In the genomic region with DNA sequence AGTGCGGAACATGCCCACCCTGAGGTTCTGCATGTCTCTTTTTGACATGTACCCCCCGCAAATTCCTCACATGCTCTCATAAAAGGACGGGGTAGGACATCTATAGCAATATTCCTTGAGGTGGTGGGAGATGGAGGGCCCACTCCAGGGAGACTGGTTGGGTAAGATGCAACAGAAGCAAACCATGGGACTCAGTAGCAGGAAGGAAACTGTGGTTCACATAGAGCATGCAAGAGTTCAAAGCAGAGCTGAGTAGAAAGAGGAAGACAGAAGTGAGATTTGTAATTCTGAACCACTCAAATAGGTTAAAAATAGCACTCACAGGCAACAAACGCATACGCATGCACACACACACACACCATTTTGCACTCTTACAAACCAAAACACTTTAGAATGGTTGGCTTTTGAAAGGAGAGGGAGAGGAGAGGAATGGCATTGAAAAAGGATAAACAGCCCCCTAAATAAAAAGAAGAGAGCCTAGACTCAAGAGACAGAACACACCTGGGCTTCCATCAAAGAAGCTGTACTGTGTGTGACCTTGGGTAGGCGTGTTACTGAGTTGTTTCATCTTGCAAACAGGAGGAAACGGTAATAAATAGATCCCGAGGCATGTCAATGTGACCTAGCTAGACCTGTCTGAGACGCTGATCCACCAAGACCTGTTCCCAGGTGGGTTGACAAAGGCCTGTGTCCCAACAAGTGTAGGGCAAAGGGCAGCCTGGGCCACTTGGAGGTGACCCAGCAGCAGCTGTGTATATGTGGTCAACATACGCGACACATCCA, we compare ENCODE assay signal across 8 cellular contexts.
DNase-seq lines count a peak whose midpoint lies in the region; ATAC-seq and TF ChIP-seq lines count a peak whose summit lies in the region.

No MANE protein-coding gene starts in this region.

- intact Hi-C loops in posterior vena cava (cut with DNase I) (no loop called here), PC-9 (cut with micrococcal nuclease; ENCODE audit: unreplicated experiment) (no loop called here)

- H4K20me1 ChIP-seq in SU-DHL-6 (ENCODE audit: low read depth, low read length) = no peaks in the 10 kb centered on the region
- no peaks in the 10 kb centered on the region for H4K20me1 ChIP-seq in neural progenitor cell (ENCODE audit: low read depth)
- no peaks in the 10 kb centered on the region for H4K20me1 ChIP-seq in PC-9 (ENCODE audit: insufficient read depth)

- no peaks in the 10 kb centered on the region for H3K36me3 ChIP-seq in SU-DHL-6 (ENCODE audit: low read length)
- no peaks in the 10 kb centered on the region for H3K36me3 ChIP-seq in neural progenitor cell
- no peaks in the 10 kb centered on the region for H3K36me3 ChIP-seq in PC-9 (ENCODE audit: low read depth)

- no TSS peak for BruUV-seq in PC-9 (replicated peaks; lab: Mats Ljungman, UMichigan)

- POLR2A ChIA-PET in PC-9 (lab: Charles Lee; ENCODE audit: unreplicated experiment) = no interaction called here

- H3K27ac ChIP-seq in SU-DHL-6 (ENCODE audit: low read depth, low read length) (peak overlapping the region; percentile 98), neural progenitor cell (no peak overlapping the region), PC-9 (no peak overlapping the region)

- H3K4me2 ChIP-seq in SU-DHL-6 (ENCODE audit: low read depth, low read length, poor library complexity, severe bottlenecking) = peak overlapping the region; percentile 76
- H3K4me2 ChIP-seq in neural progenitor cell = no peak overlapping the region
- H3K4me2 ChIP-seq in PC-9 = no peak overlapping the region

- H3K27me3 Mint-ChIP-seq in neural progenitor cell (ENCODE audit: insufficient read depth, low read depth) = peaks cover 9% of the 10 kb centered on the region

- H3K79me2 ChIP-seq in SU-DHL-6 (ENCODE audit: insufficient read depth, low read length) (no peaks in the 10 kb centered on the region), neural progenitor cell (ENCODE audit: low read depth) (no peaks in the 10 kb centered on the region), PC-9 (ENCODE audit: low read depth) (no peaks in the 10 kb centered on the region)

- peak overlapping the region; percentile 10 for H2AFZ ChIP-seq in SU-DHL-6 (ENCODE audit: low read depth, low read length, severe bottlenecking)
- H2AFZ ChIP-seq in neural progenitor cell (replicated peaks) = no peak overlapping the region
- no peak overlapping the region for H2AFZ ChIP-seq in PC-9

- peaks cover 41% of the 10 kb centered on the region for H3F3A ChIP-seq in SU-DHL-6 (ENCODE audit: insufficient read depth)
- no peaks in the 10 kb centered on the region for H3F3A ChIP-seq in neural progenitor cell (ENCODE audit: low read depth)
- no peaks in the 10 kb centered on the region for H3F3A ChIP-seq in PC-9 (ENCODE audit: insufficient read depth, low read depth)

- TF ChIP-seq CTCF in SU-DHL-6 (IDR thresholded peaks at IDR 0.05; ENCODE audit: insufficient read depth, low read length, poor library complexity, severe bottlenecking) = no peak
- TF ChIP-seq CTCF in neural progenitor cell (IDR thresholded peaks at IDR 0.05) = no peak
- no peak for TF ChIP-seq CTCF in PC-9 (conservative IDR thresholded peaks at IDR 0.05)

- H3K4me3 ChIP-seq in SU-DHL-6 (ENCODE audit: insufficient read depth, low read length, poor library complexity, severe bottlenecking) (peak overlapping the region; percentile 22), neural progenitor cell (no peak overlapping the region), PC-9 (no peak overlapping the region)

- peak; percentile 94 for ATAC-seq in HG03060 (IDR thresholded peaks at IDR 0.05; ENCODE audit: low read depth, unreplicated experiment)

- H3K9me3 ChIP-seq in SU-DHL-6 (ENCODE audit: insufficient read depth, low read length) (no peaks in the 10 kb centered on the region), neural progenitor cell (ENCODE audit: low read depth) (no peaks in the 10 kb centered on the region), PC-9 (ENCODE audit: insufficient read depth, low read depth) (no peaks in the 10 kb centered on the region)

- peaks cover 6% of the 10 kb centered on the region for H3K9me3 Mint-ChIP-seq in neural progenitor cell

- H3K4me1 ChIP-seq in neural progenitor cell (no peaks in the 10 kb centered on the region), PC-9 (replicated peaks; ENCODE audit: insufficient read depth) (no peaks in the 10 kb centered on the region)

- no peak overlapping the region for H3K27ac Mint-ChIP-seq in neural progenitor cell

- CTCF ChIA-PET in PC-9 (lab: Charles Lee) = no interaction called here

- DNase-seq in stimulated activated naive CD4-positive, alpha-beta T cell (lab: John Stamatoyannopoulos, UW) = peak in 4 of 6 experiments; percentile 14 to 83 (median 78)
- DNase-seq in stimulated activated naive CD4-positive, alpha-beta T cell treated with Interleukin-2 at 50 U/mL for 16 hours (lab: John Stamatoyannopoulos, UW) = no peak
- peak; percentile 48 for DNase-seq in posterior vena cava (ENCODE audit: low spot score)
- DNase-seq in neural progenitor cell (ENCODE audit: low spot score) = no peak
- DNase-seq in NCI-H2171 (lab: John Stamatoyannopoulos, UW) = no peak
- DNase-seq in PC-9 = no peak

- no peaks in the 10 kb centered on the region for H3K27me3 ChIP-seq in SU-DHL-6 (ENCODE audit: low read length)
- peaks cover 26% of the 10 kb centered on the region for H3K27me3 ChIP-seq in neural progenitor cell
- peaks cover 7% of the 10 kb centered on the region for H3K27me3 ChIP-seq in PC-9 (ENCODE audit: insufficient read depth, low read depth)

- peak overlapping the region; percentile 53 for H3K9ac ChIP-seq in SU-DHL-6 (ENCODE audit: low read length)
- H3K9ac ChIP-seq in neural progenitor cell = no peak overlapping the region

- peaks cover 3% of the 10 kb centered on the region for H3K4me1 Mint-ChIP-seq in neural progenitor cell

- no peaks in the 10 kb centered on the region for H3K36me3 Mint-ChIP-seq in neural progenitor cell

- H3K9me2 ChIP-seq in SU-DHL-6 (replicated peaks; ENCODE audit: insufficient read depth, low read length) (no peaks in the 10 kb centered on the region), PC-9 (ENCODE audit: insufficient read depth) (no peaks in the 10 kb centered on the region)

- no peak overlapping the region for H3K4me3 Mint-ChIP-seq in neural progenitor cell

Comparison
In these comparisons a context has a peak if more than half of its experiments do, and no peak if none do; other contexts are left out.
1. DNase-seq: peak in stimulated activated naive CD4-positive, alpha-beta T cell (4 of 6) and posterior vena cava (single experiment); none in stimulated activated naive CD4-positive, alpha-beta T cell treated with Interleukin-2 at 50 U/mL for 16 hours (single experiment), neural progenitor cell (single experiment), NCI-H2171 (single experiment) and PC-9 (0 of 2).